23 cellular contexts compared by ENCODE assay signal in the genomic region with DNA sequence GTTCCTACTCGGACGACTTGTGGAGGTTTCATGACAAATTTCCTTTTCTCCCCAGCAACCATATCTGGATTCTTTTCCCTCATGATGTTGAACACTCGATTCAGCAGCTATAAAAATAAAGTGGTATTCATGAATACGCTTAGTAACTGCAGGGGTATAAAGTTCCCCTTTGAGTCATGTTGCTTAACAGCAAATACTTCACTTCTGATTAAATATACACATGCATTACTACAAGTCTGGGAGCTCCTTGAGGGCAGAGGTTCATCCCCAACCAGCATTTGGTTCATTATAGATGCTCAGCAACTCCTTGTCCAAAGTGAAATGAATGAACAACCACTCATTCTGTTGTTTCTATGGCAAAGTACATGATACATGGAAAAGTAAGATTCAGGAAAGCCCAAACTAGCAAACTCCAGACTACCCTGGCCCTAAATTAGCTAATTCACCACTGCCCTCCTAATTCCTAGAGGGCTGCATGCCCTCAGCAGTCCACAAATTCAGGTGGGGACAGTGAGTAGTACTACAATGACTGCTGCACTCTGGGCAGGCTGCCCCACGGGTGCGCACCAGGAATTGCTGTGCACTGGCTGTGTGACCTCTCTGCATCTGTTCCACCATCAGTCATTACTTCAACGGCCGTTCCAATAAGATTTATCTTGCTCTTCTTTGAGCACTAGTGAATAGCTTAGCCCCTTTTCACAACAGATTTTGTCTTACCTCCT. TPM values are rescaled to one million over a fixed set of nuclear protein-coding genes. Genes with fewer than 3 reads are reported as not detected.
DNase-seq lines count a peak whose midpoint lies in the region; ATAC-seq, FAIRE-seq and TF ChIP-seq lines count a peak whose summit lies in the region.
"Had no signal": no experiment of that assay in that cellular context is flagged by ENCODE, and none has a peak within 500 bp of the region (broad histone marks: within the 10 kb centered on the region; RNA-seq: fewer than 3 reads in every experiment).

No MANE protein-coding gene starts in this region.

- no peak overlapping the region for H3K4me3 Mint-ChIP-seq in activated CD8-positive, alpha-beta T cell treated with anti-CD3 and anti-CD28 coated beads for 36 hours
- H3K4me3 Mint-ChIP-seq in activated CD8-positive, alpha-beta T cell treated with anti-CD3 and anti-CD28 coated beads, Interleukin-2, amount 10 ng/mL, durations not matched to agents 7 days and 5 days = no peak overlapping the region
- no peak overlapping the region for H3K4me3 Mint-ChIP-seq in CD8-positive, alpha-beta T cell
- no peak overlapping the region for H3K4me3 Mint-ChIP-seq in activated naive CD8-positive, alpha-beta T cell treated with anti-CD3 and anti-CD28 coated beads, Interleukin-2, amount 10 ng/mL, durations not matched to agents 7 days and 5 days
- no peak overlapping the region for H3K4me3 Mint-ChIP-seq in nephron progenitor cell
- H3K4me3 Mint-ChIP-seq: central memory CD8-positive, alpha-beta T cell; type B pancreatic cell; WTC11 had no signal

- FAIRE-seq in D721Med (lab: Jason Lieb, UNC) = no peak
- FAIRE-seq: A204.1 had no signal

- H3K27ac ChIP-seq in CD8-positive, alpha-beta T cell (ENCODE audit: low read depth, low read length) = no peak overlapping the region
- H3K27ac ChIP-seq: dorsolateral prefrontal cortex, lower lobe of right lung, prostate gland had no signal

- no peaks in the 10 kb centered on the region for H3K9me3 ChIP-seq in CD8-positive, alpha-beta T cell (ENCODE audit: low read length)
- H3K9me3 ChIP-seq: lower lobe of right lung, mucosa of descending colon, prostate gland had no signal

- no peak for ATAC-seq in activated CD8-positive, alpha-beta T cell treated with anti-CD3 and anti-CD28 coated beads for 36 hours
- no peak for ATAC-seq in activated CD8-positive, alpha-beta T cell treated with anti-CD3 and anti-CD28 coated beads, Interleukin-2, amount 10 ng/mL, durations not matched to agents 7 days and 5 days
- no peak for ATAC-seq in CD8-positive, alpha-beta T cell
- no peak for ATAC-seq in activated naive CD8-positive, alpha-beta T cell treated with anti-CD3 and anti-CD28 coated beads, Interleukin-2, amount 10 ng/mL, durations not matched to agents 7 days and 5 days (ENCODE audit: low read depth)
- ATAC-seq in GM19395 (IDR thresholded peaks at IDR 0.05; ENCODE audit: unreplicated experiment) = no peak
- ATAC-seq: lower lobe of right lung, mucosa of descending colon, WTC11 had no signal

- CTCF ChIA-PET in activated CD8-positive, alpha-beta T cell treated with anti-CD3 and anti-CD28 coated beads for 36 hours (lab: Charles Lee) = interaction anchor here (0.7 to 3.2 kb wide), 2 partner anchors 12 to 42 kb away, joined by 3 to 11 read pairs; no protein-coding TSS in a partner anchor
- CTCF ChIA-PET in activated CD8-positive, alpha-beta T cell treated with anti-CD3 and anti-CD28 coated beads, Interleukin-2, amount 10 ng/mL, durations not matched to agents 7 days and 5 days (lab: Charles Lee) = interaction anchor here (1.3 kb wide), 1 partner anchor 15 kb away, joined by 5 read pairs; a partner anchor contains a TSS
- CTCF ChIA-PET in CD8-positive, alpha-beta T cell (lab: Charles Lee) = no interaction called here

- H3K27me3 Mint-ChIP-seq in activated CD8-positive, alpha-beta T cell treated with anti-CD3 and anti-CD28 coated beads for 36 hours = no peaks in the 10 kb centered on the region
- no peaks in the 10 kb centered on the region for H3K27me3 Mint-ChIP-seq in activated CD8-positive, alpha-beta T cell treated with anti-CD3 and anti-CD28 coated beads, Interleukin-2, amount 10 ng/mL, durations not matched to agents 7 days and 5 days (ENCODE audit: low read depth)
- H3K27me3 Mint-ChIP-seq in CD8-positive, alpha-beta T cell (ENCODE audit: low read depth) = no peaks in the 10 kb centered on the region
- no peaks in the 10 kb centered on the region for H3K27me3 Mint-ChIP-seq in activated naive CD8-positive, alpha-beta T cell treated with anti-CD3 and anti-CD28 coated beads, Interleukin-2, amount 10 ng/mL, durations not matched to agents 7 days and 5 days
- no peaks in the 10 kb centered on the region for H3K27me3 Mint-ChIP-seq in nephron progenitor cell (ENCODE audit: low read depth, poor library complexity)
- H3K27me3 Mint-ChIP-seq: central memory CD8-positive, alpha-beta T cell; type B pancreatic cell had no signal

- H3K4me1 ChIP-seq in CD8-positive, alpha-beta T cell (ENCODE audit: insufficient read depth, low read length) = no peaks in the 10 kb centered on the region
- H3K4me1 ChIP-seq: prostate gland had no signal

- H3K4me3 ChIP-seq in CD8-positive, alpha-beta T cell (ENCODE audit: low read depth, low read length) = no peak overlapping the region
- H3K4me3 ChIP-seq: dorsolateral prefrontal cortex, lower lobe of right lung, mucosa of descending colon, prostate gland had no signal

- intact Hi-C loops in activated CD8-positive, alpha-beta T cell treated with anti-CD3 and anti-CD28 coated beads for 36 hours (cut with micrococcal nuclease) = no loop called here
- intact Hi-C loops in CD8-positive, alpha-beta T cell (cut with DNase I, micrococcal nuclease) = no loop called here

- POLR2A ChIA-PET in activated CD8-positive, alpha-beta T cell treated with anti-CD3 and anti-CD28 coated beads for 36 hours (lab: Charles Lee) = interaction anchor here (0.6 to 3.3 kb wide), 5 partner anchors 9 to 25 kb away, joined by 3 to 14 read pairs (median 3); no protein-coding TSS in a partner anchor
- POLR2A ChIA-PET in activated CD8-positive, alpha-beta T cell treated with anti-CD3 and anti-CD28 coated beads, Interleukin-2, amount 10 ng/mL, durations not matched to agents 7 days and 5 days (lab: Charles Lee) = no interaction called here
- POLR2A ChIA-PET in CD8-positive, alpha-beta T cell (lab: Charles Lee) = no interaction called here
- POLR2A ChIA-PET in activated naive CD8-positive, alpha-beta T cell treated with anti-CD3 and anti-CD28 coated beads, Interleukin-2, amount 10 ng/mL, durations not matched to agents 7 days and 5 days (lab: Charles Lee) = interaction anchor here (2.6 kb wide), 1 partner anchor 16 kb away, joined by 13 read pairs; a partner anchor contains a TSS

- no peak for DNase-seq in activated CD8-positive, alpha-beta T cell treated with anti-CD3 and anti-CD28 coated beads for 36 hours
- DNase-seq in activated CD8-positive, alpha-beta T cell treated with anti-CD3 and anti-CD28 coated beads, Interleukin-2, amount 10 ng/mL, durations not matched to agents 7 days and 5 days = no peak
- no peak for DNase-seq in CD8-positive, alpha-beta T cell
- no peak for DNase-seq in activated naive CD8-positive, alpha-beta T cell treated with anti-CD3 and anti-CD28 coated beads, Interleukin-2, amount 10 ng/mL, durations not matched to agents 7 days and 5 days
- DNase-seq in nephron progenitor cell (no peak), D721Med (ENCODE audit: insufficient read length, low spot score) (no peak), GM10266 (ENCODE audit: extremely low spot score) (no peak)
- DNase-seq: dorsolateral prefrontal cortex; kidney glomerular epithelial cell; lower lobe of right lung; mucosa of descending colon; NCI-H2081; NCI-H345; NCI-H82; stimulated activated CD8-positive, alpha-beta memory T cell treated with anti-CD3 and anti-CD28 coated beads, Interleukin-4, amount 100 ng/mL, for 48 hours; T1000 had no signal

- peaks cover 15% of the 10 kb centered on the region for H3K4me1 Mint-ChIP-seq in activated CD8-positive, alpha-beta T cell treated with anti-CD3 and anti-CD28 coated beads for 36 hours (ENCODE audit: low read depth)
- H3K4me1 Mint-ChIP-seq in activated CD8-positive, alpha-beta T cell treated with anti-CD3 and anti-CD28 coated beads, Interleukin-2, amount 10 ng/mL, durations not matched to agents 7 days and 5 days (ENCODE audit: low read depth) = peaks cover 1% of the 10 kb centered on the region
- peaks cover 16% of the 10 kb centered on the region for H3K4me1 Mint-ChIP-seq in CD8-positive, alpha-beta T cell (ENCODE audit: low read depth)
- H3K4me1 Mint-ChIP-seq in activated naive CD8-positive, alpha-beta T cell treated with anti-CD3 and anti-CD28 coated beads, Interleukin-2, amount 10 ng/mL, durations not matched to agents 7 days and 5 days = peaks cover 13% of the 10 kb centered on the region
- H3K4me1 Mint-ChIP-seq in nephron progenitor cell = no peaks in the 10 kb centered on the region
- H3K4me1 Mint-ChIP-seq: WTC11 had no signal

- H3K36me3 ChIP-seq in CD8-positive, alpha-beta T cell (ENCODE audit: insufficient read depth, low read length) = peaks cover 58% of the 10 kb centered on the region

- H3K9me3 Mint-ChIP-seq in activated CD8-positive, alpha-beta T cell treated with anti-CD3 and anti-CD28 coated beads for 36 hours = no peaks in the 10 kb centered on the region
- no peaks in the 10 kb centered on the region for H3K9me3 Mint-ChIP-seq in activated CD8-positive, alpha-beta T cell treated with anti-CD3 and anti-CD28 coated beads, Interleukin-2, amount 10 ng/mL, durations not matched to agents 7 days and 5 days (ENCODE audit: insufficient read depth)
- H3K9me3 Mint-ChIP-seq in CD8-positive, alpha-beta T cell = no peaks in the 10 kb centered on the region
- no peaks in the 10 kb centered on the region for H3K9me3 Mint-ChIP-seq in activated naive CD8-positive, alpha-beta T cell treated with anti-CD3 and anti-CD28 coated beads, Interleukin-2, amount 10 ng/mL, durations not matched to agents 7 days and 5 days
- H3K9me3 Mint-ChIP-seq in nephron progenitor cell = no peaks in the 10 kb centered on the region
- H3K9me3 Mint-ChIP-seq: activated naive CD4-positive, alpha-beta T cell treated with anti-CD3 and anti-CD28 coated beads, Interleukin-2, amount 50 U/mL, for 72 hours; central memory CD8-positive, alpha-beta T cell; type B pancreatic cell; WTC11 had no signal

- peak overlapping the region; percentile 34 for H3K27ac Mint-ChIP-seq in activated CD8-positive, alpha-beta T cell treated with anti-CD3 and anti-CD28 coated beads for 36 hours
- no peak overlapping the region for H3K27ac Mint-ChIP-seq in activated CD8-positive, alpha-beta T cell treated with anti-CD3 and anti-CD28 coated beads, Interleukin-2, amount 10 ng/mL, durations not matched to agents 7 days and 5 days
- peak overlapping the region; percentile 5 for H3K27ac Mint-ChIP-seq in CD8-positive, alpha-beta T cell
- peak overlapping the region; percentile 30 for H3K27ac Mint-ChIP-seq in activated naive CD8-positive, alpha-beta T cell treated with anti-CD3 and anti-CD28 coated beads, Interleukin-2, amount 10 ng/mL, durations not matched to agents 7 days and 5 days
- peak overlapping the region; percentile 83 for H3K27ac Mint-ChIP-seq in nephron progenitor cell
- H3K27ac Mint-ChIP-seq: type B pancreatic cell, WTC11 had no signal

- H3K36me3 Mint-ChIP-seq in activated CD8-positive, alpha-beta T cell treated with anti-CD3 and anti-CD28 coated beads for 36 hours (ENCODE audit: low read depth) = peaks cover 71% of the 10 kb centered on the region
- peaks cover 79% of the 10 kb centered on the region for H3K36me3 Mint-ChIP-seq in activated CD8-positive, alpha-beta T cell treated with anti-CD3 and anti-CD28 coated beads, Interleukin-2, amount 10 ng/mL, durations not matched to agents 7 days and 5 days (ENCODE audit: low read depth)
- peaks cover 86% of the 10 kb centered on the region for H3K36me3 Mint-ChIP-seq in CD8-positive, alpha-beta T cell
- peaks cover 54% of the 10 kb centered on the region for H3K36me3 Mint-ChIP-seq in activated naive CD8-positive, alpha-beta T cell treated with anti-CD3 and anti-CD28 coated beads, Interleukin-2, amount 10 ng/mL, durations not matched to agents 7 days and 5 days
- peaks cover 85% of the 10 kb centered on the region for H3K36me3 Mint-ChIP-seq in nephron progenitor cell (ENCODE audit: low read depth)

- no peak for TF ChIP-seq CTCF in activated CD8-positive, alpha-beta T cell treated with anti-CD3 and anti-CD28 coated beads for 36 hours (IDR thresholded peaks at IDR 0.05)
- TF ChIP-seq CTCF in CD8-positive, alpha-beta T cell (IDR thresholded peaks at IDR 0.05) = no peak
- no peak for TF ChIP-seq CTCF in nephron progenitor cell (IDR thresholded peaks at IDR 0.05)
- no peak for TF ChIP-seq CTCF in D721Med (IDR thresholded peaks at IDR 0.05; ENCODE audit: insufficient read depth, missing control alignments)
- no peak for TF ChIP-seq CTCF in GM10266 (IDR thresholded peaks at IDR 0.05; ENCODE audit: control insufficient read depth, insufficient read depth, low read depth, missing control alignments)

- H3K27me3 ChIP-seq in CD8-positive, alpha-beta T cell (ENCODE audit: insufficient read depth, low read length) = no peaks in the 10 kb centered on the region
- H3K27me3 ChIP-seq: dorsolateral prefrontal cortex had no signal

RNA-seq across cellular contexts. Expression of a gene that starts 15.2 kb away (rescaled TPM):
- total RNA-seq in activated CD8-positive, alpha-beta T cell treated with anti-CD3 and anti-CD28 coated beads for 36 hours = 100 to 1,000 TPM; 161 to 164 TPM
- 10 to 100 TPM; 94.4 to 94.7 TPM for total RNA-seq in activated CD8-positive, alpha-beta T cell treated with anti-CD3 and anti-CD28 coated beads, Interleukin-2, amount 10 ng/mL, durations not matched to agents 7 days and 5 days
- total RNA-seq in CD8-positive, alpha-beta T cell = 10 to 100 TPM; 19.4 to 19.6 TPM
- total RNA-seq in activated naive CD8-positive, alpha-beta T cell treated with anti-CD3 and anti-CD28 coated beads, Interleukin-2, amount 10 ng/mL, durations not matched to agents 7 days and 5 days = 10 to 100 TPM; 82.4 to 85.0 TPM

Comparison
In these comparisons a context has a peak if more than half of its experiments do, and no peak if none do; other contexts are left out.
1. POLR2A ChIA-PET loops: an anchor here in activated CD8-positive, alpha-beta T cell treated with anti-CD3 and anti-CD28 coated beads for 36 hours (0.6 to 3.3 kb wide) and activated naive CD8-positive, alpha-beta T cell treated with anti-CD3 and anti-CD28 coated beads, Interleukin-2, amount 10 ng/mL, durations not matched to agents 7 days and 5 days (2.6 kb wide); none called in activated CD8-positive, alpha-beta T cell treated with anti-CD3 and anti-CD28 coated beads, Interleukin-2, amount 10 ng/mL, durations not matched to agents 7 days and 5 days and CD8-positive, alpha-beta T cell.
2. RNA of a gene that starts 15.2 kb away (total RNA-seq): 161 to 164 TPM in activated CD8-positive, alpha-beta T cell treated with anti-CD3 and anti-CD28 coated beads for 36 hours, 94.4 to 94.7 TPM in activated CD8-positive, alpha-beta T cell treated with anti-CD3 and anti-CD28 coated beads, Interleukin-2, amount 10 ng/mL, durations not matched to agents 7 days and 5 days and 82.4 to 85.0 TPM in activated naive CD8-positive, alpha-beta T cell treated with anti-CD3 and anti-CD28 coated beads, Interleukin-2, amount 10 ng/mL, durations not matched to agents 7 days and 5 days; 19.4 to 19.6 TPM in CD8-positive, alpha-beta T cell; every median in the first group is over 4 times any median in the second.